Comparison of ENCODE assay signal across 8 cellular contexts in the genomic region with DNA sequence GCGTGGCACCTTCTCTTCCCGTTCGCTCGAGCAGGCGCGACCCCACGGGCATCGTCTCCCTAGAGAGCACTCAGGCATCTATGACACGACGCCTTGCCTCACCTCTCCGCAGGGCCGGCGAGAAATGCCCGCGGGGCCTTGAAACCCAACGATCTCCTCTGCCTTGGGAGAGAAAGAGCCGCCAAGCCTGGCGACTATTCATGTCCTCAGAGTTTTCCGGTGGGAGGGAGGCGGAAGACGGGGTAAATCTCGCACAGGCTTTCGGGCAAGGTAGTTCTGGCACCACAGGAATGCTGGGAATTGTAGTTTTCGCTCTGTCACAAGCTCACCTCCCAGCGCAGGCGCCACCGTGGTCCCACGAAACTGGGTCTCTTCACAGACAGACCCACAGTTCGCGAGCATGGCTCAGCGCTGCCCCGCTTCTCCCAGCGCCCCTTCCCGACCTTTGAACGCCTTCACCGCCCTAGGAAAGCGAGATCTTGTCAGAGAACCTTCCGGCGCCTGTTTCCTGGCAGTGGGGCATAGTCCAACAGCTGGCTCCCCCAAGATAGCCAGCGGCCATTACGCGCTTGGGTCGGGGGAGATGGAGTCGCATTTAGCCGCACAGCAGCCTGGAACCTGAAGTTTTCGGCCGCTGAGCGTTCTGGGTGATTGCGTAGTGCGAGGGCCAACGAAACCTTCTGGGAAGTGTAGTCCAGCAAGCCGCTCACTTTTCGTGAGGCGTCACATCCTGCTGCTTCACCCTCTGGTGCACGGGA. TPM values are rescaled to one million over a fixed set of nuclear protein-coding genes. Genes with fewer than 3 reads are reported as not detected.
DNase-seq lines count a peak whose midpoint lies in the region; ATAC-seq and TF ChIP-seq lines count a peak whose summit lies in the region.

A gene with protein sequence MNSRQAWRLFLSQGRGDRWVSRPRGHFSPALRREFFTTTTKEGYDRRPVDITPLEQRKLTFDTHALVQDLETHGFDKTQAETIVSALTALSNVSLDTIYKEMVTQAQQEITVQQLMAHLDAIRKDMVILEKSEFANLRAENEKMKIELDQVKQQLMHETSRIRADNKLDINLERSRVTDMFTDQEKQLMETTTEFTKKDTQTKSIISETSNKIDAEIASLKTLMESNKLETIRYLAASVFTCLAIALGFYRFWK (minus strand): TSS at position 597 of the 758 bp plus-strand sequence. CDS start 395 bp downstream, at position 202.

- H3K9me3 ChIP-seq in lung (ENCODE audit: control insufficient read depth in 2 of 2, insufficient read depth in 1 of 2, low read length in 1 of 2), result no peaks in the 10 kb centered on the region

- no peaks in the 10 kb centered on the region for H3K27me3 ChIP-seq in lung (ENCODE audit: control insufficient read depth, insufficient read depth)

- no peaks in the 10 kb centered on the region for H3K36me3 ChIP-seq in lung (ENCODE audit: control insufficient read depth in 2 of 2, insufficient read depth in 2 of 2, low read length in 2 of 2)

- peak; percentile 92 for DNase-seq in CMK (ENCODE audit: low read depth)
- DNase-seq in HS-5 (ENCODE audit: low read depth), result peak; percentile 93
- peak; percentile 88 for DNase-seq in NK-92 treated with Interleukin-12 subunit alpha and Interleukin-12 subunit beta, amount 100 ng/mL, for 24 hours (lab: John Stamatoyannopoulos, UW)
- peak; percentile 98 for DNase-seq in activated CD8-positive, alpha-beta memory T cell treated with anti-CD3 and anti-CD28 coated beads for 24 hours
- peak; percentile 84 for DNase-seq in effector CD8-positive, alpha-beta T cell (lab: John Stamatoyannopoulos, UW)
- DNase-seq in lung (ENCODE audit: low spot score), result peak; percentile 96
- peak; percentile 75 to 89 (median 88) for DNase-seq in stimulated activated CD4-positive, alpha-beta T cell treated with anti-CD3 and anti-CD28 coated beads, TNF-alpha, amount 100 ng/mL, for 4 hours (ENCODE audit: low read depth in 3 of 3)

- peak within 1 kb of the TSS; percentile 86 for H3K4me3 ChIP-seq in lung

- TF ChIP-seq CTCF in lung (IDR thresholded peaks at IDR 0.05; ENCODE audit: control extremely low read depth, extremely low read depth), result no peak

- peak; percentile 87 for ATAC-seq in GM19468 (IDR thresholded peaks at IDR 0.05; ENCODE audit: extremely low read depth, unreplicated experiment)
- peak; percentile 98 for ATAC-seq in lung (ENCODE audit: insufficient read depth, low FRiP score)

- H3K27ac ChIP-seq in lung (ENCODE audit: low read depth in 1 of 2, low read length in 1 of 2), result peak within 1 kb of the TSS; percentile 99 to 100

- H3K4me1 ChIP-seq in lung (ENCODE audit: control insufficient read depth in 2 of 2, insufficient read depth in 2 of 2, low read length in 2 of 2), result peaks cover 4 to 14% of the 10 kb centered on the region in 2 donors

- 0% methylated on average over 55 of the region's 55 CpGs for WGBS in lung, 2 donors

RNA-seq across cellular contexts. Expression of the gene that starts here (rescaled TPM):
- 10 to 100 TPM; 19.0 to 60.9 TPM for total RNA-seq in lung
- 10 to 100 TPM; 18.8 to 24.6 TPM for polyA plus RNA-seq in lung

Comparison
In these comparisons a context has a peak if more than half of its experiments do, and no peak if none do; other contexts are left out.
1. Peak in every context shown above with its lines: DNase-seq, ATAC-seq, H3K4me3 ChIP-seq and H3K27ac ChIP-seq.